Comparison of ENCODE assay signal across 1 cellular context in genomic region chr11:67269401-67270255, GRCh38.
TF ChIP-seq lines count a peak whose summit lies in the region.

No MANE protein-coding gene starts in this region.

TF ChIP-seq in K562, 482 proteins besides CTCF, POLR2A, EP300 and RAD21:
- TF ChIP-seq RBFOX2 (IDR thresholded peaks at IDR 0.05; ENCODE audit: low read depth, low read length): peak; percentile 46; the same call in 1 of the 2 replicates
- no peak for TF ChIP-seq FOXP1 (CRISPR knock-in tag; IDR thresholded peaks at IDR 0.05)
